ENCODE assay signal across 7 cellular contexts in genomic region chr2:30711646-30712085, GRCh38.
DNase-seq lines count a peak whose midpoint lies in the region; ATAC-seq and TF ChIP-seq lines count a peak whose summit lies in the region.

No MANE protein-coding gene starts in this region.

- TF ChIP-seq POLR2A in GM18505 (IDR thresholded peaks at IDR 0.05; ENCODE audit: borderline replicate concordance, extremely low read depth, insufficient read depth, insufficient read length) (no peak), gastrocnemius medialis (IDR thresholded peaks at IDR 0.05) (no peak)

- H3K27me3 ChIP-seq in right cardiac atrium (ENCODE audit: control insufficient read depth, insufficient read depth) (no peaks in the 10 kb centered on the region), gastrocnemius medialis (no peaks in the 10 kb centered on the region)

- H3K27ac ChIP-seq in right cardiac atrium (ENCODE audit: low read length) (no peak overlapping the region), gastrocnemius medialis (no peak overlapping the region)

- no peaks in the 10 kb centered on the region for H3K9me3 ChIP-seq in right cardiac atrium (ENCODE audit: control insufficient read depth, low read length)
- H3K9me3 ChIP-seq in gastrocnemius medialis: no peaks in the 10 kb centered on the region

- no peaks in the 10 kb centered on the region for H3K4me1 ChIP-seq in right cardiac atrium (ENCODE audit: control insufficient read depth, insufficient read depth, low read length)
- no peaks in the 10 kb centered on the region for H3K4me1 ChIP-seq in gastrocnemius medialis

- DNase-seq in NCI-H1694 (lab: John Stamatoyannopoulos, UW): peak; percentile 91
- DNase-seq in T-helper 1 cell: peak; percentile 61 to 83 (median 80)
- DNase-seq in amniotic stem cell (lab: John Stamatoyannopoulos, UW): peak; percentile 82
- DNase-seq in right cardiac atrium: peak; percentile 79 to 92 (median 87)
- peak; percentile 68 to 81 for DNase-seq in gastrocnemius medialis

- peak; percentile 87 to 100 (median 98) for TF ChIP-seq CTCF in gastrocnemius medialis (IDR thresholded peaks at IDR 0.05 in 4 of 5, conservative IDR thresholded peaks at IDR 0.05 in 1 of 5)

- intact Hi-C loops in right cardiac atrium (cut with DNase I) (loop anchor here (5.0 to 10.0 kb wide), 5 partner anchors 153 to 813 kb away; no protein-coding TSS in a partner anchor), gastrocnemius medialis (cut with DNase I; ENCODE audit: low total_unique reads) (no loop called here)

- no peaks in the 10 kb centered on the region for H3K36me3 ChIP-seq in gastrocnemius medialis

- 16% methylated on average over 4 of the region's 4 CpGs for WGBS in right cardiac atrium

- ATAC-seq in GM18505 (IDR thresholded peaks at IDR 0.05; ENCODE audit: unreplicated experiment): peak; percentile 74
- ATAC-seq in HG02938 (IDR thresholded peaks at IDR 0.05; ENCODE audit: unreplicated experiment): peak; percentile 72
- peak; percentile 70 to 72 for ATAC-seq in right cardiac atrium
- ATAC-seq in gastrocnemius medialis: peak; percentile 83 to 91

- H3K4me3 ChIP-seq in right cardiac atrium (ENCODE audit: low read length): no peak overlapping the region
- no peak overlapping the region for H3K4me3 ChIP-seq in gastrocnemius medialis

- in situ Hi-C loops in gastrocnemius medialis (cut with MboI; ENCODE audit: low sequenced_read_pairs in 4 of 4): loop anchor here in 2 of 4 donors (10.0 kb wide), 2 partner anchors 463 to 623 kb away; no protein-coding TSS in a partner anchor
